13 cellular contexts compared by ENCODE assay signal in the genomic region with DNA sequence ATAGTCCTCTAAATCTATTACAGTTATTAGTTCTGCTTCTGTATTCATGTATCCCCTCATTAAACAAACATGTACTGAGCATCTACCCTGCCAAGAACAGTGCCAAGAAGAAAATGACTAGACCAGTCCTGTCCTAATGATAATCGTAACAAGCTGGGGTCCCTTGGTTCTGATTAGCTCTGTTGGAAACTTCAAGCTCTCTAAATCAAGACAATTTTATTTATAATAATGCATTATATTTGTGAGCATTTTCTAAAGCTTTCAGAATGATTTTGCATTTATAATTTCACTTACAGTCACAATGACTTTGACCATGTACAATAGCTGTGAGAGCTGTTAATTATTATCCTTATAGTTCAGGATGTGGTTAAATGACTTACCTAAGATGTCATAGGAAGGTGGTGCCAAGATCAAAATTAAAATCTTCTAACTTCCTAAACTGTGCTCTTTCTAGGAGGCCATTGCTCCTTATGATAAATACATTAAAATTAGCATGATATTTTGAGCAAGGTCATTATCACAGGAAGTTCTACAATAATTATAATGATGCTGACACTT.
A peak's percentile ranks its signal among the peaks of the same experiment; 100 is the strongest.
DNase-seq lines count a peak whose midpoint lies in the region; ATAC-seq and TF ChIP-seq lines count a peak whose summit lies in the region.
"Had no signal": no experiment of that assay in that cellular context is flagged by ENCODE, and none has a peak within 500 bp of the region (broad histone marks: within the 10 kb centered on the region; RNA-seq: fewer than 3 reads in every experiment).

No MANE protein-coding gene starts in this region.

- H4K20me1 ChIP-seq in DND-41 (ENCODE audit: insufficient read depth, low read length) = no peaks in the 10 kb centered on the region

- H3K36me3 ChIP-seq in DND-41 (ENCODE audit: insufficient read depth, low read length) (no peaks in the 10 kb centered on the region), colonic mucosa (no peaks in the 10 kb centered on the region)
- H3K36me3 ChIP-seq: uterus had no signal

- no peaks in the 10 kb centered on the region for H3K36me3 Mint-ChIP-seq in activated naive CD4-positive, alpha-beta T cell treated with anti-CD3 and anti-CD28 coated beads, Interleukin-2, amount 50 U/mL, for 72 hours

- H3K4me3 ChIP-seq in DND-41 (ENCODE audit: low read depth in 1 of 2, low read length in 2 of 2) = no peak overlapping the region
- H3K4me3 ChIP-seq in colonic mucosa = no peak overlapping the region
- H3K4me3 ChIP-seq: uterus had no signal

- H3K9me3 ChIP-seq in DND-41 (ENCODE audit: insufficient read depth, low read length, severe bottlenecking) = peaks cover 5% of the 10 kb centered on the region
- no peaks in the 10 kb centered on the region for H3K9me3 ChIP-seq in colonic mucosa
- H3K9me3 ChIP-seq: uterus had no signal

- peaks cover 0 to 5% of the 10 kb centered on the region in 2 donors for H3K9me3 Mint-ChIP-seq in activated naive CD4-positive, alpha-beta T cell treated with anti-CD3 and anti-CD28 coated beads, Interleukin-2, amount 50 U/mL, for 72 hours

- H3K9ac ChIP-seq in DND-41 (ENCODE audit: low read depth, low read length) = no peak overlapping the region
- H3K9ac ChIP-seq in colonic mucosa (ENCODE audit: low read depth in 2 of 2, low read length in 2 of 2) = no peak overlapping the region

- peak; percentile 78 for ATAC-seq in DND-41 (ENCODE audit: insufficient read depth, low read depth)
- ATAC-seq in GM19463 (IDR thresholded peaks at IDR 0.05; ENCODE audit: unreplicated experiment) = peak; percentile 84
- ATAC-seq in HG02973 (IDR thresholded peaks at IDR 0.05; ENCODE audit: unreplicated experiment) = peak; percentile 78
- no peak for ATAC-seq in activated naive CD4-positive, alpha-beta T cell treated with anti-CD3 and anti-CD28 coated beads, Interleukin-2, amount 50 U/mL, for 72 hours
- ATAC-seq: sciatic nerve had no signal

- peaks cover 58% of the 10 kb centered on the region for H3K4me1 ChIP-seq in DND-41 (ENCODE audit: insufficient read depth, low read length)
- no peaks in the 10 kb centered on the region for H3K4me1 ChIP-seq in colonic mucosa
- H3K4me1 ChIP-seq: uterus had no signal

- DNase-seq in DND-41 = no peak
- peak; percentile 3 for DNase-seq in NCI-H69 (lab: John Stamatoyannopoulos, UW)
- no peak for DNase-seq in hypothalamus (lab: John Stamatoyannopoulos, UW)
- no peak for DNase-seq in colonic mucosa
- DNase-seq in activated naive CD4-positive, alpha-beta T cell treated with anti-CD3 and anti-CD28 coated beads, Interleukin-2, amount 50 U/mL, for 72 hours (ENCODE audit: low spot score in 2 of 2) = no peak
- no peak for DNase-seq in NCI-H1930 (lab: John Stamatoyannopoulos, UW)
- DNase-seq: aorta, C1 segment of cervical spinal cord, NCI-H526 treated with DMSO at 0.1 percent for 48 hours, uterus had no signal

- no peak overlapping the region for H3K27ac Mint-ChIP-seq in activated naive CD4-positive, alpha-beta T cell treated with anti-CD3 and anti-CD28 coated beads, Interleukin-2, amount 50 U/mL, for 72 hours

- no peak overlapping the region for H2AFZ ChIP-seq in DND-41 (ENCODE audit: low read depth, low read length)

- H3K79me2 ChIP-seq in DND-41 (ENCODE audit: insufficient read depth, low read length) = no peaks in the 10 kb centered on the region

- intact Hi-C loops in colonic mucosa (cut with DNase I) = loop anchor here (10.0 kb wide), 1 partner anchor 614 kb away; no protein-coding TSS in a partner anchor

- no peak overlapping the region for H3K4me2 ChIP-seq in DND-41 (ENCODE audit: insufficient read depth, low read length)

- H3K27me3 ChIP-seq in DND-41 (ENCODE audit: insufficient read depth, low read length, poor library complexity) (no peaks in the 10 kb centered on the region), colonic mucosa (no peaks in the 10 kb centered on the region)
- H3K27me3 ChIP-seq: uterus had no signal

- no peak for TF ChIP-seq CTCF in DND-41 (IDR thresholded peaks at IDR 0.05; ENCODE audit: borderline replicate concordance, extremely low read depth, low read length, poor library complexity, severe bottlenecking)
- TF ChIP-seq CTCF in colonic mucosa (IDR thresholded peaks at IDR 0.05) = no peak

- peak overlapping the region; percentile 54 for H3K27ac ChIP-seq in DND-41 (ENCODE audit: low read length)
- no peak overlapping the region for H3K27ac ChIP-seq in colonic mucosa
- H3K27ac ChIP-seq: uterus had no signal

Comparison
In these comparisons a context has a peak if more than half of its experiments do, and no peak if none do; other contexts are left out.
1. ATAC-seq: peak in DND-41 (single experiment), GM19463 (single experiment) and HG02973 (single experiment); none in activated naive CD4-positive, alpha-beta T cell treated with anti-CD3 and anti-CD28 coated beads, Interleukin-2, amount 50 U/mL, for 72 hours (0 of 2).